In the genomic region with DNA sequence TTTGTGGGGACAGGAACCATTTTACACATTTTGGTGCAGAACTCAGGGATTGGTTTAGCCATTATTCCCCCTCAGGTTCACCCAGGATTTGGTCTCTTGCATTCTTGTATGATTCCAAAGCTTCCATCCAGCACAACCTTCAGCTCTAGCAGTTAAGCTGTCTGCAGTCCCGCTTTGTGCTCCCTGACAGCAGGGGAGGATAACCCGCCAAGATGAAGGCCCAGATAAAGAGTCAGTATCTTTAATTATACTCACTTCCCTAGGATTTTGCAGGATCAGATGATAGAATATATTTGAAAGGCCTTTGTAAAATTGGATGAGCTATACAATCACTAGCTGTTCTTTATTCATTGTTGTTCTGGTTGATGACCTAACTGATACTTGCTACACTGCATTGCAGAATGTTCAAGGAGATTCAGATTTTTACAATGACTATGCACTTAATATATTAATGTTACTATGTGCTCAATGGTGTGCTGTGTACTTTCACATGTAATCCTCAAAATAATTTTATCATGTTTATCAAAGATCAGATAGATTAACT, we compare ENCODE assay signal across 12 cellular contexts. TPM values are rescaled to one million over a fixed set of nuclear protein-coding genes. Genes with fewer than 3 reads are reported as not detected.
DNase-seq lines count a peak whose midpoint lies in the region; ATAC-seq and TF ChIP-seq lines count a peak whose summit lies in the region.
"Had no signal": no experiment of that assay in that cellular context is flagged by ENCODE, and none has a peak within 500 bp of the region (broad histone marks: within the 10 kb centered on the region; RNA-seq: fewer than 3 reads in every experiment).

No MANE protein-coding gene starts in this region.

- no peak for DNase-seq in Calu3
- peak; percentile 52 for DNase-seq in NCI-H82 (lab: John Stamatoyannopoulos, UW)
- no peak for DNase-seq in colonic mucosa
- no peak for DNase-seq in RPMI8226
- DNase-seq in HCEC 1CT: no peak
- DNase-seq in NCI-H1436 treated with DMSO at 0.1 percent for 48 hours (lab: John Stamatoyannopoulos, UW): no peak
- DNase-seq: NCI-H446 treated with DMSO at 0.1 percent for 48 hours had no signal

- no peak overlapping the region for H3K4me3 Mint-ChIP-seq in Calu3 (ENCODE audit: low read depth, unreplicated experiment)

- H3K36me3 Mint-ChIP-seq in Calu3 (ENCODE audit: insufficient read depth, unreplicated experiment): no peaks in the 10 kb centered on the region

- H3K9ac ChIP-seq in colonic mucosa (ENCODE audit: low read depth in 2 of 2, low read length in 2 of 2) (peak overlapping the region in 1 of 2 donors; percentile 56), mucosa of rectum (ENCODE audit: low read depth in 1 of 2, low read length in 2 of 2) (peak overlapping the region in 1 of 2 donors; percentile 28)
- H3K9ac ChIP-seq: BLaER1 had no signal

- intact Hi-C loops in Calu3 (cut with micrococcal nuclease; ENCODE audit: unreplicated experiment): loop anchor here (10.0 kb wide), 1 partner anchor 49 kb away; a partner anchor contains a TSS
- intact Hi-C loops in colonic mucosa (cut with DNase I): no loop called here

- H3K36me3 ChIP-seq in colonic mucosa: no peaks in the 10 kb centered on the region
- H3K36me3 ChIP-seq in mucosa of rectum (ENCODE audit: control insufficient read depth in 2 of 2, insufficient read depth in 2 of 2, low read length in 2 of 2): no peaks in the 10 kb centered on the region
- H3K36me3 ChIP-seq: ovary had no signal

- H3K9me3 ChIP-seq in colonic mucosa (no peaks in the 10 kb centered on the region), mucosa of rectum (ENCODE audit: control insufficient read depth in 2 of 2, low read length in 2 of 2) (no peaks in the 10 kb centered on the region)
- H3K9me3 ChIP-seq: BLaER1, ovary, SJCRH30 had no signal

- ATAC-seq in HG02938 (IDR thresholded peaks at IDR 0.05; ENCODE audit: unreplicated experiment): no peak

- CTCF ChIA-PET in Calu3 (lab: Charles Lee): no interaction called here

- peak overlapping the region; percentile 72 for H3K27ac Mint-ChIP-seq in Calu3 (ENCODE audit: unreplicated experiment)

- H3K4me3 ChIP-seq in colonic mucosa (no peak overlapping the region), mucosa of rectum (ENCODE audit: low read length in 2 of 2) (peak overlapping the region in 1 of 2 donors; percentile 19)
- H3K4me3 ChIP-seq: BLaER1, ovary, SJCRH30 had no signal

- H3K27ac ChIP-seq in colonic mucosa (peak overlapping the region; percentile 68), mucosa of rectum (ENCODE audit: low read depth in 2 of 2, low read length in 2 of 2) (peak overlapping the region; percentile 81 to 88)
- H3K27ac ChIP-seq: BLaER1, SJCRH30 had no signal

- TF ChIP-seq CTCF in Calu3 (IDR thresholded peaks at IDR 0.05; ENCODE audit: unreplicated experiment) (no peak), colonic mucosa (IDR thresholded peaks at IDR 0.05) (no peak)

- no peaks in the 10 kb centered on the region for H3K9me3 Mint-ChIP-seq in Calu3 (ENCODE audit: low read depth, unreplicated experiment)

- H3K27me3 Mint-ChIP-seq in Calu3 (ENCODE audit: unreplicated experiment): no peaks in the 10 kb centered on the region

- H3K4me1 Mint-ChIP-seq in Calu3 (ENCODE audit: low read depth, unreplicated experiment): peaks cover 36% of the 10 kb centered on the region

- no TSS peak for BruUV-seq in Calu3 (replicated peaks; lab: Mats Ljungman, UMichigan)

- H3K27me3 ChIP-seq in colonic mucosa (no peaks in the 10 kb centered on the region), mucosa of rectum (ENCODE audit: control insufficient read depth in 2 of 2, insufficient read depth in 2 of 2, low read length in 2 of 2) (no peaks in the 10 kb centered on the region)
- H3K27me3 ChIP-seq: BLaER1, ovary, SJCRH30 had no signal

- H3K4me1 ChIP-seq in colonic mucosa (no peaks in the 10 kb centered on the region), mucosa of rectum (ENCODE audit: control insufficient read depth in 2 of 2, insufficient read depth in 2 of 2, low read length in 2 of 2) (peaks cover 13 to 27% of the 10 kb centered on the region in 2 donors)

RNA-seq across cellular contexts. Expression of a gene that starts 49.8 kb away (rescaled TPM):
- total RNA-seq in Calu3 (2022) (59.2 and 60.3 TPM in 2 replicates), colonic mucosa (10 to 100 TPM; 71.8 to 92.4 TPM)
